Comparison of ENCODE assay signal across 1 cellular context in genomic region chr12:46383654-46384450, GRCh38.
A peak's percentile ranks its signal among the peaks of the same experiment; 100 is the strongest.
TF ChIP-seq lines count a peak whose summit lies in the region.

No MANE protein-coding gene starts in this region.

TF ChIP-seq in K562, 482 proteins besides CTCF, POLR2A, EP300 and RAD21 (continued from another document and continues in another):
- TF ChIP-seq ZNF280A (IDR thresholded peaks at IDR 0.05; ENCODE audit: low read depth, partially characterized antibody) (no peak), HNRNPUL1 (IDR thresholded peaks at IDR 0.05; ENCODE audit: low read length) (no peak), MCM2 (IDR thresholded peaks at IDR 0.05; ENCODE audit: low read depth) (no peak), ARID3A (IDR thresholded peaks at IDR 0.05; ENCODE audit: borderline replicate concordance, low read depth, low read length) (no peak), SETDB1 (IDR thresholded peaks at IDR 0.05; ENCODE audit: low read length) (no peak), MCM3 (IDR thresholded peaks at IDR 0.05) (no peak), ZNF232 (CRISPR knock-in tag; IDR thresholded peaks at IDR 0.05) (no peak), ETV1 (tag; conservative IDR thresholded peaks at IDR 0.05; ENCODE audit: low read depth) (no peak), MNT (conservative IDR thresholded peaks at IDR 0.05) (peak; percentile 30 to 44; a peak in 1 of 4 replicates), E2F3 (CRISPR knock-in tag; IDR thresholded peaks at IDR 0.05) (peak; percentile 53; the same call in 1 of the 2 replicates), MTF1 (CRISPR knock-in tag; IDR thresholded peaks at IDR 0.05; ENCODE audit: borderline replicate concordance) (no peak), ZNF79 (CRISPR knock-in tag; IDR thresholded peaks at IDR 0.05; ENCODE audit: low read depth) (no peak), HDAC2 (IDR thresholded peaks at IDR 0.05) (peak; percentile 44; the same call in 1 of the 2 replicates), IRF1 (CRISPR knock-in tag; IDR thresholded peaks at IDR 0.05; ENCODE audit: borderline replicate concordance) (no peak), PRMT5 (CRISPR knock-in tag; IDR thresholded peaks at IDR 0.05) (no peak), SMARCE1 (IDR thresholded peaks at IDR 0.05) (peak; percentile 25; the same call in 1 of the 2 replicates), STAT6 (CRISPR knock-in tag; IDR thresholded peaks at IDR 0.05) (no peak), EHMT2 (IDR thresholded peaks at IDR 0.05) (no peak), ARID1B (IDR thresholded peaks at IDR 0.05) (peak; percentile 52; the same call in 1 of the 2 replicates), SMARCC2 (IDR thresholded peaks at IDR 0.05; ENCODE audit: low read depth) (no peak), ZFP91 (CRISPR knock-in tag; IDR thresholded peaks at IDR 0.05) (no peak), CHD7 (IDR thresholded peaks at IDR 0.05; ENCODE audit: low read depth, low read length) (no peak), RUNX1 (IDR thresholded peaks at IDR 0.05; ENCODE audit: low read depth) (no peak), ARNT (IDR thresholded peaks at IDR 0.05) (no peak), ZNF408 (CRISPR knock-in tag; IDR thresholded peaks at IDR 0.05; ENCODE audit: low read depth) (no peak), ELF4 (CRISPR knock-in tag; IDR thresholded peaks at IDR 0.05) (0 out of 2 replicates have a peak, but pooled peaks have one; percentile 8), PHF21A (IDR thresholded peaks at IDR 0.05; ENCODE audit: borderline replicate concordance, low read depth) (no peak), TCF7 (IDR thresholded peaks at IDR 0.05; ENCODE audit: borderline replicate concordance) (no peak), TEAD4 (IDR thresholded peaks at IDR 0.05; ENCODE audit: low read length) (no peak), TEAD4 (CRISPR knock-in tag; IDR thresholded peaks at IDR 0.05; ENCODE audit: borderline replicate concordance) (no peak), GTF2A2 (tag; IDR thresholded peaks at IDR 0.05) (no peak)
- TF ChIP-seq, protein P1, sequence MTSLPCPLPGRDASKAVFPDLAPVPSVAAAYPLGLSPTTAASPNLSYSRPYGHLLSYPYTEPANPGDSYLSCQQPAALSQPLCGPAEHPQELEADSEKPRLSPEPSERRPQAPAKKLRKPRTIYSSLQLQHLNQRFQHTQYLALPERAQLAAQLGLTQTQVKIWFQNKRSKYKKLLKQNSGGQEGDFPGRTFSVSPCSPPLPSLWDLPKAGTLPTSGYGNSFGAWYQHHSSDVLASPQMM (CRISPR knock-in tag; IDR thresholded peaks at IDR 0.05) = no peak
